ENCODE assay signal across 8 cellular contexts in genomic region chr2:229586746-229587705, GRCh38.
DNase-seq lines count a peak whose midpoint lies in the region; ATAC-seq and TF ChIP-seq lines count a peak whose summit lies in the region.

No MANE protein-coding gene starts in this region.

- H3K27ac Mint-ChIP-seq in H9 (no peak overlapping the region; a peak in 1 of 7 replicates), T-helper 17 cell (peak overlapping the region; percentile 30)

- H3K4me3 Mint-ChIP-seq in H9 (peak overlapping the region in 1 of 2 experiments; percentile 42; a peak in 2 of 5 replicates), T-helper 17 cell (no peak overlapping the region)

- H3K9me3 Mint-ChIP-seq in H9, result no peaks in the 10 kb centered on the region

- no peak overlapping the region for H2BK12ac ChIP-seq in H9 (ENCODE audit: insufficient read length, low read depth, low read length)

- no peak overlapping the region for H3T11ph ChIP-seq in H9 (ENCODE audit: low read length)

- no peak overlapping the region for H2BK5ac ChIP-seq in H9 (ENCODE audit: insufficient read length, low read length)

- H3K36me3 Mint-ChIP-seq in H9 (ENCODE audit: insufficient read depth in 1 of 3, low read depth in 3 of 3) (no peaks in the 10 kb centered on the region; a peak in 1 of 7 replicates), T-helper 17 cell (ENCODE audit: low read depth) (no peaks in the 10 kb centered on the region)

- no peak overlapping the region for H3K18ac ChIP-seq in H9 (ENCODE audit: insufficient read length, low read depth, low read length)

- H3K9ac ChIP-seq in H9 (ENCODE audit: extremely low read depth, insufficient read length, low read length) (no peak overlapping the region), fibroblast of lung (ENCODE audit: insufficient read depth, low read length) (peak overlapping the region; percentile 10)

- no peak for TF ChIP-seq POLR2A in transverse colon (IDR thresholded peaks at IDR 0.05)

- no peak overlapping the region for H3K4ac ChIP-seq in H9 (ENCODE audit: low read depth, low read length)

- no peaks in the 10 kb centered on the region for H3K79me2 ChIP-seq in H9 (ENCODE audit: insufficient read depth, low read length)
- H3K79me2 ChIP-seq in fibroblast of lung (ENCODE audit: control insufficient read depth, insufficient read depth, low read length), result no peaks in the 10 kb centered on the region

- WGBS in H9 (ENCODE audit: extremely low coverage, insufficient read length, low lambda C conversion rate), result no CpG with 5 or more reads among the region's 20 CpGs
- 10 to 28% methylated on average over 4 to 20 of the region's 20 CpGs for WGBS in transverse colon (ENCODE audit: low coverage in 1 of 2), 2 donors

- no peak for TF ChIP-seq EP300 in transverse colon (IDR thresholded peaks at IDR 0.05; ENCODE audit: low read depth)

- H2AK5ac ChIP-seq in H9 (ENCODE audit: insufficient read length, low read length), result no peak overlapping the region

- peak overlapping the region; percentile 44 for H2BK120ac ChIP-seq in H9 (ENCODE audit: low read depth, low read length, poor library complexity, severe bottlenecking)

- no peaks in the 10 kb centered on the region for H3K23me2 ChIP-seq in H9 (ENCODE audit: insufficient read length, low read depth, low read length, poor library complexity, severe bottlenecking)

- no peak overlapping the region for H4K5ac ChIP-seq in H9 (ENCODE audit: insufficient read length, low read depth, low read length)

- H2BK15ac ChIP-seq in H9 (ENCODE audit: low read depth, low read length), result no peak overlapping the region

- peak overlapping the region; percentile 75; the same call in 1 of the 2 replicates for H3K14ac ChIP-seq in H9 (ENCODE audit: insufficient read depth, low read length)

- intact Hi-C loops in transverse colon (cut with DNase I; ENCODE audit: low total_unique reads), result loop anchor here (5.0 kb wide), 1 partner anchor 155 kb away; no protein-coding TSS in a partner anchor

- no peaks in the 10 kb centered on the region for H3K27me3 ChIP-seq in H9 (ENCODE audit: insufficient read depth, low read length)
- no peaks in the 10 kb centered on the region for H3K27me3 ChIP-seq in fibroblast of lung (ENCODE audit: control insufficient read depth, insufficient read depth, low read length)
- H3K27me3 ChIP-seq in transverse colon, result no peaks in the 10 kb centered on the region

- no peak overlapping the region for H3K27ac ChIP-seq in H9 (ENCODE audit: insufficient read length, low read depth, low read length)
- peak overlapping the region; percentile 14 for H3K27ac ChIP-seq in fibroblast of lung (ENCODE audit: insufficient read depth, low read length)
- no peak overlapping the region for H3K27ac ChIP-seq in transverse colon

- peaks cover 3% of the 10 kb centered on the region for H3K27me3 Mint-ChIP-seq in H9 (ENCODE audit: low read depth)
- peaks cover 38% of the 10 kb centered on the region for H3K27me3 Mint-ChIP-seq in T-helper 17 cell

- H3K36me3 ChIP-seq in fibroblast of lung (ENCODE audit: control insufficient read depth, insufficient read depth, low read length), result no peaks in the 10 kb centered on the region
- H3K36me3 ChIP-seq in transverse colon, result no peaks in the 10 kb centered on the region

- H4K8ac ChIP-seq in H9 (replicated peaks; ENCODE audit: insufficient read length, low read depth, low read length), result no peak overlapping the region

- H4K20me1 ChIP-seq in H9 (ENCODE audit: control insufficient read depth, insufficient read depth, insufficient read length), result no peaks in the 10 kb centered on the region
- no peaks in the 10 kb centered on the region for H4K20me1 ChIP-seq in fibroblast of lung (ENCODE audit: control insufficient read depth, extremely low read depth, insufficient read depth, low read length)

- H3K79me1 ChIP-seq in H9 (ENCODE audit: insufficient read depth, low read depth, low read length, poor library complexity, severe bottlenecking), result no peaks in the 10 kb centered on the region

- TF ChIP-seq CTCF in H9 (conservative IDR thresholded peaks at IDR 0.05), result peak; percentile 95
- TF ChIP-seq CTCF in LNCaP clone FGC (IDR thresholded peaks at IDR 0.05; ENCODE audit: control insufficient read depth, extremely low read depth, insufficient read depth), result peak; percentile 71
- TF ChIP-seq CTCF in fibroblast of lung (conservative IDR thresholded peaks at IDR 0.05 in 1 of 2, IDR thresholded peaks at IDR 0.05 in 1 of 2; ENCODE audit: low read depth in 1 of 2, low read length in 2 of 2), result peak; percentile 85 to 94
- TF ChIP-seq CTCF in transverse colon (IDR thresholded peaks at IDR 0.05), result peak; percentile 73 to 81 (median 79)

- no peak overlapping the region for H4K91ac ChIP-seq in H9 (ENCODE audit: insufficient read length, low read depth, low read length)

- H3K4me1 Mint-ChIP-seq in H9 (peaks cover 7 to 8% of the 10 kb centered on the region in 2 experiments), T-helper 17 cell (no peaks in the 10 kb centered on the region)

- no peak overlapping the region for H3K23ac ChIP-seq in H9 (ENCODE audit: insufficient read length, low read depth, low read length)

- peaks cover 3% of the 10 kb centered on the region; the same call in 1 of the 2 replicates for H3K4me1 ChIP-seq in H9 (ENCODE audit: insufficient read depth, low read length)
- H3K4me1 ChIP-seq in fibroblast of lung (ENCODE audit: control insufficient read depth, extremely low read depth, insufficient read depth, low read length), result peaks cover 2% of the 10 kb centered on the region
- peaks cover 0 to 4% (median 2%) of the 10 kb centered on the region in 4 donors for H3K4me1 ChIP-seq in transverse colon

- H3K4me2 ChIP-seq in H9 (ENCODE audit: insufficient read depth, insufficient read length, low read length) (peak overlapping the region; percentile 16), fibroblast of lung (ENCODE audit: extremely low read depth, insufficient read depth, low read length) (peak overlapping the region; percentile 84)

- H2BK20ac ChIP-seq in H9 (ENCODE audit: low read depth, low read length, poor library complexity, severe bottlenecking), result no peak overlapping the region

- peak overlapping the region; percentile 89 for H2AFZ ChIP-seq in H9 (ENCODE audit: low read length)
- peak overlapping the region; percentile 65 for H2AFZ ChIP-seq in fibroblast of lung (ENCODE audit: low read length)

- ATAC-seq in T-helper 17 cell, result no peak

- H3K9me3 ChIP-seq in H9 (ENCODE audit: control insufficient read depth, low read depth, low read length) (no peaks in the 10 kb centered on the region), T-helper 17 cell (ENCODE audit: control insufficient read depth, low read length, poor library complexity, severe bottlenecking) (no peaks in the 10 kb centered on the region), fibroblast of lung (ENCODE audit: control insufficient read depth, insufficient read depth, low read depth, low read length) (no peaks in the 10 kb centered on the region), transverse colon (no peaks in the 10 kb centered on the region)

- DNase-seq in activated T-cell treated with anti-CD3 and anti-CD28 coated beads for 48 hours (ENCODE audit: low read depth) (peak; percentile 18), activated T-cell treated with anti-CD3 and anti-CD28 coated beads for 4 hours (no peak), H9 (peak; percentile 91), LNCaP clone FGC (ENCODE audit: low read depth) (peak; percentile 6), T-helper 17 cell (no peak), fibroblast of lung (ENCODE audit: low read depth in 2 of 2) (peak; percentile 70 to 87), myocyte (ENCODE audit: low read depth) (peak; percentile 86), transverse colon (peak; percentile 75)

- in situ Hi-C loops in transverse colon (cut with MboI; ENCODE audit: low pct_ligation_motif_present in 1 of 4, low pct_unique_long_range_greater_than_20kb in 1 of 4, low sequenced_read_pairs in 3 of 4), result loop anchor here (25.0 kb wide), 3 partner anchors 150 to 900 kb away; no protein-coding TSS in a partner anchor

- H3K4me3 ChIP-seq in LNCaP clone FGC (ENCODE audit: low read depth, low read length), result no peak overlapping the region
- peak overlapping the region; percentile 28 to 53 (median 46) for H3K4me3 ChIP-seq in fibroblast of lung (replicated peaks in 1 of 4; ENCODE audit: control extremely low read depth in 1 of 4, insufficient read depth in 1 of 4, low read depth in 3 of 4, low read length in 4 of 4)
- peak overlapping the region in 1 of 4 donors; percentile 27 for H3K4me3 ChIP-seq in transverse colon

- H3K56ac ChIP-seq in H9 (ENCODE audit: insufficient read length, low read depth, low read length), result no peak overlapping the region

Comparison
In these comparisons a context has a peak if more than half of its experiments do, and no peak if none do; other contexts are left out.
1. DNase-seq: peak in activated T-cell treated with anti-CD3 and anti-CD28 coated beads for 48 hours (single experiment), H9 (single experiment), LNCaP clone FGC (single experiment), fibroblast of lung (2 of 2), myocyte (single experiment) and transverse colon (single experiment); none in activated T-cell treated with anti-CD3 and anti-CD28 coated beads for 4 hours (single experiment) and T-helper 17 cell (0 of 3).
2. Peak in every context shown above with its lines, with median percentiles within 50 percentile points of each other: CTCF ChIP-seq.